1 cellular context compared by ENCODE assay signal in genomic region chr11:33893711-33894401, GRCh38.
TF ChIP-seq lines count a peak whose summit lies in the region.

No MANE protein-coding gene starts in this region.

TF ChIP-seq in GM12878, 131 proteins besides CTCF, POLR2A, EP300 and RAD21 (continued from another document and continues in another):
- TF ChIP-seq CUX1 (IDR thresholded peaks at IDR 0.05; ENCODE audit: insufficient replicate concordance, low read depth, low read length) (no peak), ZBTB33 (IDR thresholded peaks at IDR 0.05) (no peak), SREBF2 (IDR thresholded peaks at IDR 0.05; ENCODE audit: low read length) (no peak), BHLHE40 (IDR thresholded peaks at IDR 0.05; ENCODE audit: borderline replicate concordance in 1 of 2, low read depth in 2 of 2, low read length in 1 of 2) (peak in 1 of 2 experiments; percentile 39; a peak in 1 of 4 replicates), SKIL (IDR thresholded peaks at IDR 0.05; ENCODE audit: low read depth, poor library complexity, severe bottlenecking) (peak; percentile 68), ATF2 (IDR thresholded peaks at IDR 0.05; ENCODE audit: low read length) (peak; percentile 92), IRF5 (IDR thresholded peaks at IDR 0.05; ENCODE audit: borderline replicate concordance) (peak; percentile 62; the same call in 1 of the 2 replicates), SMAD1 (IDR thresholded peaks at IDR 0.05; ENCODE audit: low read depth, partially characterized antibody) (no peak), IRF4 (IDR thresholded peaks at IDR 0.05; ENCODE audit: low read depth, low read length) (no peak), SIX5 (IDR thresholded peaks at IDR 0.05; ENCODE audit: low read depth, low read length, severe bottlenecking) (no peak), ZNF622 (IDR thresholded peaks at IDR 0.05) (no peak), SUZ12 (IDR thresholded peaks at IDR 0.05; ENCODE audit: unreplicated experiment) (no peak), TBL1XR1 (IDR thresholded peaks at IDR 0.05; ENCODE audit: low read depth, low read length) (peak; percentile 91), RBBP5 (conservative IDR thresholded peaks at IDR 0.05) (no peak), CREB1 (IDR thresholded peaks at IDR 0.05; ENCODE audit: low read depth) (peak; percentile 67), IRF3 (IDR thresholded peaks at IDR 0.05) (no peak), RFX5 (IDR thresholded peaks at IDR 0.05; ENCODE audit: low read depth, low read length) (no peak), ZBTB4 (CRISPR knock-in tag; IDR thresholded peaks at IDR 0.05) (no peak), BCL3 (IDR thresholded peaks at IDR 0.05; ENCODE audit: borderline replicate concordance, insufficient read depth, low read depth, low read length, poor library complexity, severe bottlenecking) (peak; percentile 35), SMAD5 (IDR thresholded peaks at IDR 0.05; ENCODE audit: low read depth) (peak; percentile 60; the same call in 1 of the 2 replicates), BCLAF1 (IDR thresholded peaks at IDR 0.05) (no peak), MEF2B (IDR thresholded peaks at IDR 0.05; ENCODE audit: partially characterized antibody, poor library complexity, severe bottlenecking) (peak; percentile 93), CBX5 (IDR thresholded peaks at IDR 0.05; ENCODE audit: low read depth) (0 out of 2 replicates have a peak, but pooled peaks have one; percentile 70), BRCA1 (IDR thresholded peaks at IDR 0.05; ENCODE audit: low read depth, low read length) (no peak), CEBPB (IDR thresholded peaks at IDR 0.05; ENCODE audit: borderline replicate concordance in 1 of 2, low read depth in 2 of 2, low read length in 2 of 2) (peak; percentile 79 to 80; a peak in 3 of 4 replicates), TCF3 (IDR thresholded peaks at IDR 0.05; ENCODE audit: borderline replicate concordance, insufficient read depth, low read depth, low read length) (no peak), POLR2AphosphoS5 (IDR thresholded peaks at IDR 0.05; ENCODE audit: low read length) (peak; percentile 90), MXI1 (IDR thresholded peaks at IDR 0.05; ENCODE audit: low read depth, low read length) (0 out of 2 replicates have a peak, but pooled peaks have one; percentile 27), FOXM1 (IDR thresholded peaks at IDR 0.05; ENCODE audit: low read depth, low read length) (peak; percentile 82), MEF2A (IDR thresholded peaks at IDR 0.05; ENCODE audit: insufficient read depth, low read depth, low read length) (peak; percentile 99), MTA2 (IDR thresholded peaks at IDR 0.05; ENCODE audit: low read depth) (peak; percentile 67; the same call in 1 of the 2 replicates), NFIC (IDR thresholded peaks at IDR 0.05; ENCODE audit: low read depth, low read length) (peak; percentile 95), SIN3A (IDR thresholded peaks at IDR 0.05; ENCODE audit: low read depth, low read length) (no peak), CBX3 (IDR thresholded peaks at IDR 0.05; ENCODE audit: borderline replicate concordance, low read depth) (no peak)
